In genomic region chr19:38375748-38376147, GRCh38 we compare ENCODE assay signal across 6 cellular contexts. TPM values are rescaled to one million over a fixed set of nuclear protein-coding genes. Genes with fewer than 3 reads are reported as not detected.
DNase-seq lines count a peak whose midpoint lies in the region; ATAC-seq and TF ChIP-seq lines count a peak whose summit lies in the region.
"Had no signal": no experiment of that assay in that cellular context is flagged by ENCODE, and none has a peak within 500 bp of the region (broad histone marks: within the 10 kb centered on the region; RNA-seq: fewer than 3 reads in every experiment).

No MANE protein-coding gene starts in this region.

- peak overlapping the region; percentile 84 for H3K4me3 ChIP-seq in OCI-LY7 (ENCODE audit: low read depth, low read length, poor library complexity, severe bottlenecking)
- H3K4me3 ChIP-seq in esophagus (ENCODE audit: low read depth in 1 of 2, low read length in 2 of 2) = peak overlapping the region; percentile 72 to 82
- H3K4me3 ChIP-seq in spleen = peak overlapping the region; percentile 72 to 92 (median 87)

- H3K27me3 ChIP-seq in esophagus (ENCODE audit: control insufficient read depth in 1 of 2, insufficient read depth in 2 of 2, low read length in 2 of 2) (no peaks in the 10 kb centered on the region), spleen (replicated peaks in 1 of 7) (no peaks in the 10 kb centered on the region)

- H3K79me2 ChIP-seq in OCI-LY7 (ENCODE audit: insufficient read depth, low read depth, low read length) = peaks cover 32% of the 10 kb centered on the region

- H3K27ac ChIP-seq in OCI-LY7 (ENCODE audit: low read depth, low read length, poor library complexity, severe bottlenecking) (no peak overlapping the region), esophagus (ENCODE audit: low read depth in 2 of 2, low read length in 1 of 2) (peak overlapping the region in 1 of 2 donors; percentile 95), spleen (no peak overlapping the region)

- intact Hi-C loops in OCI-LY7 (cut with micrococcal nuclease; ENCODE audit: unreplicated experiment) = loop anchor here (2.0 kb wide), 2 partner anchors 13 to 27 kb away; partner anchors contain the start of genes FAM98C, GGN and SPRED3
- intact Hi-C loops in spleen (cut with DNase I; ENCODE audit: low total_unique reads) = no loop called here

- no peak for ATAC-seq in HG03565 (IDR thresholded peaks at IDR 0.05; ENCODE audit: unreplicated experiment)
- ATAC-seq in GM18868 (IDR thresholded peaks at IDR 0.05; ENCODE audit: unreplicated experiment) = no peak

- H4K20me1 ChIP-seq in OCI-LY7 (ENCODE audit: insufficient read depth, low read length) = peaks cover 4% of the 10 kb centered on the region; the same call in 1 of the 2 replicates

- POLR2A ChIA-PET in OCI-LY7 (lab: Charles Lee) = interaction anchor here (0.6 to 0.9 kb wide), 2 partner anchors 12 to 473 kb away, joined by 3 to 5 read pairs; partner anchors contain the start of gene GGN

- 78 to 79% methylated on average over 5 of the region's 5 CpGs for WGBS in esophagus, 2 donors
- WGBS in spleen, 5 donors = 90 to 97% (median 94%) methylated on average over 5 of the region's 5 CpGs

- no peaks in the 10 kb centered on the region for H3K9me2 ChIP-seq in OCI-LY7 (ENCODE audit: insufficient read depth, low read length)

- TF ChIP-seq POLR2A in spleen (IDR thresholded peaks at IDR 0.05) = no peak

- H3K4me1 ChIP-seq in OCI-LY7 (ENCODE audit: insufficient read depth, low read length, poor library complexity, severe bottlenecking) (peaks cover 21% of the 10 kb centered on the region), esophagus (ENCODE audit: control insufficient read depth in 2 of 2, insufficient read depth in 2 of 2, low read length in 1 of 2) (peaks cover 7 to 8% of the 10 kb centered on the region in 2 donors), spleen (peaks cover 12 to 40% (median 26%) of the 10 kb centered on the region in 6 donors)

- DNase-seq in OCI-LY7 (ENCODE audit: low spot score) (no peak), spleen (no peak)
- DNase-seq: T1000 had no signal

- H3K4me2 ChIP-seq in OCI-LY7 (ENCODE audit: low read length) = peak overlapping the region; percentile 91

- TF ChIP-seq CTCF in OCI-LY7 (conservative IDR thresholded peaks at IDR 0.05; ENCODE audit: low read length) (no peak), spleen (IDR thresholded peaks at IDR 0.05 in 8 of 11, conservative IDR thresholded peaks at IDR 0.05 in 3 of 11) (no peak)

- H3K9me3 ChIP-seq in OCI-LY7 (ENCODE audit: low read length) = no peaks in the 10 kb centered on the region
- H3K9me3 ChIP-seq in esophagus (ENCODE audit: control insufficient read depth in 2 of 2, insufficient read depth in 1 of 2, low read depth in 1 of 2, low read length in 1 of 2) = no peaks in the 10 kb centered on the region
- no peaks in the 10 kb centered on the region for H3K9me3 ChIP-seq in spleen

- CTCF ChIA-PET in OCI-LY7 (lab: Charles Lee; ENCODE audit: unreplicated experiment) = interaction anchor here (0.9 kb wide), 1 partner anchor 21 kb away, joined by 3 read pairs; no protein-coding TSS in a partner anchor

- no peak overlapping the region for H2AFZ ChIP-seq in OCI-LY7 (ENCODE audit: low read length)

- H3K36me3 ChIP-seq in OCI-LY7 (ENCODE audit: insufficient read depth, low read length) (peaks cover 43% of the 10 kb centered on the region), esophagus (ENCODE audit: control insufficient read depth in 2 of 2, insufficient read depth in 2 of 2, low read length in 1 of 2) (peaks cover 0 to 12% of the 10 kb centered on the region in 2 donors), spleen (peaks cover 3 to 48% (median 33%) of the 10 kb centered on the region in 6 donors)

- TSS peak; percentile 62 for BruUV-seq in OCI-LY7 (replicated peaks; lab: Mats Ljungman, UMichigan)

RNA-seq across cellular contexts. Expression of gene PSMD8, which starts 1.4 kb away (rescaled TPM):
- total RNA-seq in OCI-LY7 (2014; rRNA removed; shearing (Covaris generic)) = 224 and 238 TPM in 2 replicates
- total RNA-seq in OCI-LY7 (2022) = 158 and 169 TPM in 2 replicates
- 100 to 1,000 TPM in 1 of 2 donors, 10 to 100 TPM in 1; 46.7 to 162 TPM for polyA plus RNA-seq in esophagus
- 100 to 1,000 TPM in 3 of 7 donors, 10 to 100 TPM in 4; 80.1 to 144 (median 85.1) TPM for total RNA-seq in spleen
- 10 to 100 TPM; 39.0 to 68.1 (median 64.2) TPM for polyA plus RNA-seq in spleen

RNA-seq across cellular contexts. Expression of gene GGN, which starts 12.1 kb away (rescaled TPM):
- not detected in 2 replicates for total RNA-seq in OCI-LY7 (2014; rRNA removed; shearing (Covaris generic))
- total RNA-seq in OCI-LY7 (2022) (0.74 TPM in 1 of 2 replicates, not detected in the other), spleen (not detected)
- polyA plus RNA-seq in esophagus (under 1 TPM; 0.12 to 0.29 TPM), spleen (under 1 TPM in 2 of 3 donors, not detected in 1; 0.08 to 0.19 TPM)

RNA-seq across cellular contexts. Expression of gene SPRED3, which starts 12.7 kb away (rescaled TPM):
- 0.09 and 1.0 TPM in 2 replicates for total RNA-seq in OCI-LY7 (2014; rRNA removed; shearing (Covaris generic))
- total RNA-seq in OCI-LY7 (2022) (2.1 and 3.0 TPM in 2 replicates), spleen (1 to 10 TPM in 1 of 7 donors, under 1 TPM in 5, not detected in 1; 0.14 to 1.2 (median 0.47) TPM)
- polyA plus RNA-seq in esophagus (under 1 TPM; 0.24 to 0.37 TPM), spleen (under 1 TPM; 0.03 to 0.46 (median 0.45) TPM)

RNA-seq across cellular contexts. Expression of gene FAM98C, which starts 27.1 kb away (rescaled TPM):
- 21.9 and 32.8 TPM in 2 replicates for total RNA-seq in OCI-LY7 (2014; rRNA removed; shearing (Covaris generic))
- total RNA-seq in OCI-LY7 (2022) (30.4 and 31.1 TPM in 2 replicates), spleen (10 to 100 TPM; 18.0 to 26.1 (median 20.4) TPM)
- polyA plus RNA-seq in esophagus (10 to 100 TPM; 23.8 to 25.0 TPM), spleen (10 to 100 TPM; 25.2 to 27.4 (median 26.1) TPM)

RNA-seq across cellular contexts. Expression of gene CATSPERG, which starts 40.1 kb away (rescaled TPM):
- 1.9 and 4.3 TPM in 2 replicates for total RNA-seq in OCI-LY7 (2014; rRNA removed; shearing (Covaris generic))
- 8.3 and 9.4 TPM in 2 replicates for total RNA-seq in OCI-LY7 (2022)
- 1 to 10 TPM; 1.4 to 5.0 TPM for polyA plus RNA-seq in esophagus
- total RNA-seq in spleen = 10 to 100 TPM in 2 of 7 donors, 1 to 10 TPM in 5; 4.0 to 10.7 (median 7.4) TPM
- 1 to 10 TPM; 1.8 to 4.4 (median 1.9) TPM for polyA plus RNA-seq in spleen
